14 cellular contexts compared by ENCODE assay signal in genomic region chr22:40653361-40653760, GRCh38. TPM values are rescaled to one million over a fixed set of nuclear protein-coding genes. Genes with fewer than 3 reads are reported as not detected.
DNase-seq lines count a peak whose midpoint lies in the region; ATAC-seq and TF ChIP-seq lines count a peak whose summit lies in the region.
"Had no signal": no experiment of that assay in that cellular context is flagged by ENCODE, and none has a peak within 500 bp of the region (broad histone marks: within the 10 kb centered on the region; RNA-seq: fewer than 3 reads in every experiment).

No MANE protein-coding gene starts in this region.

- in situ Hi-C loops in gastrocnemius medialis (cut with MboI; ENCODE audit: low sequenced_read_pairs in 4 of 4), result no loop called here

- H3K9ac ChIP-seq in OCI-LY1 (ENCODE audit: low read length), result no peak overlapping the region

- H3K36me3 ChIP-seq in OCI-LY1 (ENCODE audit: insufficient read depth, low read length) (no peaks in the 10 kb centered on the region), esophagus muscularis mucosa (no peaks in the 10 kb centered on the region), gastrocnemius medialis (no peaks in the 10 kb centered on the region)

- WGBS in esophagus muscularis mucosa, result 97% methylated on average over 9 of the region's 9 CpGs

- TF ChIP-seq CTCF in OCI-LY1 (IDR thresholded peaks at IDR 0.05; ENCODE audit: low read length) (no peak), esophagus muscularis mucosa (IDR thresholded peaks at IDR 0.05) (no peak), gastrocnemius medialis (IDR thresholded peaks at IDR 0.05 in 4 of 5, conservative IDR thresholded peaks at IDR 0.05 in 1 of 5) (no peak), omental fat pad (IDR thresholded peaks at IDR 0.05) (no peak)

- H3K9me2 ChIP-seq in OCI-LY1 (ENCODE audit: low read depth, low read length), result no peaks in the 10 kb centered on the region

- H3F3A ChIP-seq in OCI-LY1 (ENCODE audit: insufficient read depth, low read length), result no peaks in the 10 kb centered on the region

- no peaks in the 10 kb centered on the region for H3K79me2 ChIP-seq in OCI-LY1 (ENCODE audit: insufficient read depth, low read length)

- TF ChIP-seq POLR2A in esophagus muscularis mucosa (IDR thresholded peaks at IDR 0.05; ENCODE audit: low read depth) (no peak), gastrocnemius medialis (IDR thresholded peaks at IDR 0.05) (no peak)

- intact Hi-C loops in esophagus muscularis mucosa (cut with DNase I), result no loop called here
- intact Hi-C loops in gastrocnemius medialis (cut with DNase I; ENCODE audit: low total_unique reads), result loop anchor here (5.0 to 10.0 kb wide), 6 partner anchors 141 to 611 kb away; partner anchors contain the start of genes ADSL, SLC25A17, ST13 and XPNPEP3

- no peak overlapping the region for H2AFZ ChIP-seq in OCI-LY1 (ENCODE audit: low read length)
- H2AFZ ChIP-seq: GM23338 had no signal

- ATAC-seq in gastrocnemius medialis, result no peak
- ATAC-seq in omental fat pad (ENCODE audit: low FRiP score), result no peak
- ATAC-seq: activated CD8-positive, alpha-beta memory T cell treated with anti-CD3 and anti-CD28 coated beads, Interleukin-2, amount 10 ng/mL, durations not matched to agents 7 days and 5 days; GM23338 had no signal

- H3K4me2 ChIP-seq in OCI-LY1 (ENCODE audit: low read length), result peak overlapping the region; percentile 90; the same call in 1 of the 2 replicates
- H3K4me2 ChIP-seq: GM23338 had no signal

- H3K4me3 ChIP-seq in OCI-LY1 (ENCODE audit: low read depth, low read length, poor library complexity, severe bottlenecking) (peak overlapping the region; percentile 77), esophagus muscularis mucosa (no peak overlapping the region), gastrocnemius medialis (no peak overlapping the region)
- H3K4me3 ChIP-seq: GM23338 had no signal

- TF ChIP-seq EP300 in esophagus muscularis mucosa (IDR thresholded peaks at IDR 0.05), result no peak

- H3K9me3 ChIP-seq in OCI-LY1 (ENCODE audit: low read length) (no peaks in the 10 kb centered on the region), esophagus muscularis mucosa (no peaks in the 10 kb centered on the region), gastrocnemius medialis (no peaks in the 10 kb centered on the region)

- peak; percentile 21 for DNase-seq in DMS 273 treated with DMSO at 0.1 percent for 48 hours (lab: John Stamatoyannopoulos, UW)
- DNase-seq in esophagus muscularis mucosa (ENCODE audit: extremely low spot score), result no peak
- no peak for DNase-seq in gastrocnemius medialis
- DNase-seq in stimulated activated naive CD4-positive, alpha-beta T cell treated with Interleukin-2 at 50 U/mL for 16 hours (lab: John Stamatoyannopoulos, UW), result no peak
- no peak for DNase-seq in NCI-H345 (lab: John Stamatoyannopoulos, UW)
- DNase-seq in omental fat pad (ENCODE audit: low spot score), result no peak
- DNase-seq in NOMO-1 (lab: John Stamatoyannopoulos, UW; ENCODE audit: unreplicated experiment in 2 of 2), result no peak
- DNase-seq: activated CD8-positive, alpha-beta memory T cell treated with anti-CD3 and anti-CD28 coated beads, Interleukin-2, amount 10 ng/mL, durations not matched to agents 7 days and 5 days; CD4-positive, CD25-positive, alpha-beta regulatory T cell; Kasumi-1; NCI-H1694 treated with DMSO at 0.1 percent for 48 hours; stimulated activated CD4-positive, alpha-beta T cell treated with anti-CD3 and anti-CD28 coated beads, Interleukin-4, amount 100 ng/mL, for 1 hour had no signal

- H3K27me3 ChIP-seq in OCI-LY1 (ENCODE audit: insufficient read depth, low read length) (no peaks in the 10 kb centered on the region), esophagus muscularis mucosa (no peaks in the 10 kb centered on the region), gastrocnemius medialis (no peaks in the 10 kb centered on the region)

- H3K27ac ChIP-seq in OCI-LY1 (ENCODE audit: low read depth, low read length, poor library complexity, severe bottlenecking), result no peak overlapping the region
- H3K27ac ChIP-seq in esophagus muscularis mucosa (replicated peaks in 1 of 4), result peak overlapping the region; percentile 91 to 96 (median 93)
- H3K27ac ChIP-seq in gastrocnemius medialis, result peak overlapping the region; percentile 94 to 99 (median 97)

- H3K4me1 ChIP-seq in OCI-LY1 (ENCODE audit: insufficient read depth, low read length, severe bottlenecking) (peaks cover 22% of the 10 kb centered on the region), esophagus muscularis mucosa (peaks cover 34 to 42% (median 41%) of the 10 kb centered on the region in 4 donors), gastrocnemius medialis (peaks cover 37% of the 10 kb centered on the region in 2 donors)

- no peaks in the 10 kb centered on the region for H4K20me1 ChIP-seq in OCI-LY1 (ENCODE audit: insufficient read depth, low read length)

RNA-seq across cellular contexts. Expression of gene MRTFA, which starts 16.8 kb away (rescaled TPM):
- 10 to 100 TPM; 55.6 to 88.7 (median 73.6) TPM for total RNA-seq in esophagus muscularis mucosa
- total RNA-seq in gastrocnemius medialis, result 10 to 100 TPM; 13.7 to 31.3 (median 22.2) TPM
- total RNA-seq in omental fat pad, result 10 to 100 TPM; 36.0 to 76.3 (median 54.7) TPM

RNA-seq across cellular contexts. Expression of gene MCHR1, which starts 25.9 kb away (rescaled TPM):
- total RNA-seq in esophagus muscularis mucosa (1 to 10 TPM in 1 of 4 donors, under 1 TPM in 1, not detected in 2; 0.33 to 2.1 TPM), gastrocnemius medialis (under 1 TPM in 1 of 4 donors, not detected in 3; 0.95 TPM), omental fat pad (not detected)
- total RNA-seq: activated CD8-positive, alpha-beta memory T cell treated with anti-CD3 and anti-CD28 coated beads, Interleukin-2, amount 10 ng/mL, durations not matched to agents 7 days and 5 days; CD4-positive, CD25-positive, alpha-beta regulatory T cell had no signal
